ENCODE assay signal across 1 cellular context in the genomic region with DNA sequence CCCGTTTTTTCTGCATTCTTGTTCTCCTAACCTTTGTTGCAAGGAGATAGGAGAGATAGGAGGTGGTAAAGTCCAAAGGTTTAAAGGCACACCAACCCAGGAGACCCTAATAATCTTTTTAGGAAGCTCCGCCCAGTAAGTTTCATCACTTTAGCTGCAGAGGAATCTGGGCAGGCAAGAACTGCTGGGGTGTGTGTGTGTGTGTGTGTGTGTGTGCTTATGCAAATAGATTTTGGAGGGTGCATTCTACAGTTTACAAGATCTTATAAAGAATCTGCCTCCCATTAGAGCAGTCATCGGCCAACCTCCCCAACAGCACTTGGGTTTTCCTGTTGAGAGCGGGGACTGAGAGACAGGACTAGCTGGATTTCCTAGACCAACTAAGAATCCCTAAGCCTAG.
TF ChIP-seq lines count a peak whose summit lies in the region.

No MANE protein-coding gene starts in this region.

TF ChIP-seq in GM23338, 12 proteins besides CTCF, POLR2A, EP300 and RAD21:
- TF ChIP-seq, protein P1, sequence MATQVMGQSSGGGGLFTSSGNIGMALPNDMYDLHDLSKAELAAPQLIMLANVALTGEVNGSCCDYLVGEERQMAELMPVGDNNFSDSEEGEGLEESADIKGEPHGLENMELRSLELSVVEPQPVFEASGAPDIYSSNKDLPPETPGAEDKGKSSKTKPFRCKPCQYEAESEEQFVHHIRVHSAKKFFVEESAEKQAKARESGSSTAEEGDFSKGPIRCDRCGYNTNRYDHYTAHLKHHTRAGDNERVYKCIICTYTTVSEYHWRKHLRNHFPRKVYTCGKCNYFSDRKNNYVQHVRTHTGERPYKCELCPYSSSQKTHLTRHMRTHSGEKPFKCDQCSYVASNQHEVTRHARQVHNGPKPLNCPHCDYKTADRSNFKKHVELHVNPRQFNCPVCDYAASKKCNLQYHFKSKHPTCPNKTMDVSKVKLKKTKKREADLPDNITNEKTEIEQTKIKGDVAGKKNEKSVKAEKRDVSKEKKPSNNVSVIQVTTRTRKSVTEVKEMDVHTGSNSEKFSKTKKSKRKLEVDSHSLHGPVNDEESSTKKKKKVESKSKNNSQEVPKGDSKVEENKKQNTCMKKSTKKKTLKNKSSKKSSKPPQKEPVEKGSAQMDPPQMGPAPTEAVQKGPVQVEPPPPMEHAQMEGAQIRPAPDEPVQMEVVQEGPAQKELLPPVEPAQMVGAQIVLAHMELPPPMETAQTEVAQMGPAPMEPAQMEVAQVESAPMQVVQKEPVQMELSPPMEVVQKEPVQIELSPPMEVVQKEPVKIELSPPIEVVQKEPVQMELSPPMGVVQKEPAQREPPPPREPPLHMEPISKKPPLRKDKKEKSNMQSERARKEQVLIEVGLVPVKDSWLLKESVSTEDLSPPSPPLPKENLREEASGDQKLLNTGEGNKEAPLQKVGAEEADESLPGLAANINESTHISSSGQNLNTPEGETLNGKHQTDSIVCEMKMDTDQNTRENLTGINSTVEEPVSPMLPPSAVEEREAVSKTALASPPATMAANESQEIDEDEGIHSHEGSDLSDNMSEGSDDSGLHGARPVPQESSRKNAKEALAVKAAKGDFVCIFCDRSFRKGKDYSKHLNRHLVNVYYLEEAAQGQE (IDR thresholded peaks at IDR 0.05; ENCODE audit: unreplicated experiment): no peak
- no peak for TF ChIP-seq JUNB (IDR thresholded peaks at IDR 0.05; ENCODE audit: unreplicated experiment)
